In the genomic region with DNA sequence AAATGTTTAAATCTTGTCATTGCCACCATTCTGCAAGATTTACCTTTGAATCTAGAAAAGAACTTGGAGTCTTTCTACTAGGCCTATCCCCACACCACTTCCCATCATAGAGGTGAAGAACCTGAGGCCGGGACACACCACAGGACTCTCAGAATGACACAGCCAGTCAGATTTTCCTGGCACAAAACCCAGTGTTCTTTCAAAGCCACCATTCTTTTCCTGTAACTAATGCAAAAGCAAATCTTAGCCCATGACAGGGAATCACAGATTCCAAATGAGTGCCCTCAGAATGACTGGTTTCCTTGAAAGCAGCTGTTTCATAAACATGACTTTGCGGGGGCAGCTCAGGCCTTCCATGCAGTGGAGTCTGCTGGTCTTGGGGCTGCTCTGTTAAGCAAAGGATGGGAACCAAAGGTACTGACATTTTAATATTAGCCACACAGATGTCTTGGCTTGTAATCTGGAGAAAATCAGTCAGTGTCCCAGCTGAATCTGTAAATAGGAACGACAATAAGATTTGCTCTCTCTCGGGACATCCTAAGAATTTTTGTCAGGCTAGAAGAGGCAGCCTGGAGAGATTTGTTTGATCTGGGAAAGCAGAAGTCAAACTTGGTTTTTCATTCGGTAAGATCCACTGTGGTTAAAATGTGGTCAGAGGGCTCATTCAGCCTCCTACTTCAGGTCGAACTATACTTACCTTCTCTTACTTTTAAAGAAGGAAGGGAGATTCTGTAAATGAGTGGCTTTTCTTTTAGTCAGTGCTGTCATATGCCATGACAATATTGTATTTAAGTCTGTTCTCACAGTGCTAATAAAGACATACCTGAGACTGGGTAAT, we compare ENCODE assay signal across 8 cellular contexts.
A peak's percentile ranks its signal among the peaks of the same experiment; 100 is the strongest.
DNase-seq lines count a peak whose midpoint lies in the region; ATAC-seq, FAIRE-seq and TF ChIP-seq lines count a peak whose summit lies in the region.

No MANE protein-coding gene starts in this region.

- H3K4me3 Mint-ChIP-seq in T-helper 17 cell = no peak overlapping the region

- no peaks in the 10 kb centered on the region for H3K36me3 ChIP-seq in upper lobe of left lung
- no peaks in the 10 kb centered on the region for H3K36me3 ChIP-seq in small intestine (ENCODE audit: control insufficient read depth in 2 of 2, insufficient read depth in 2 of 2, low read length in 2 of 2)

- no peak for FAIRE-seq in small intestine (lab: Jason Lieb, UNC)

- peaks cover 12% of the 10 kb centered on the region for H3K27me3 Mint-ChIP-seq in T-helper 17 cell

- H3K4me1 Mint-ChIP-seq in T-helper 17 cell = peaks cover 3% of the 10 kb centered on the region

- no peaks in the 10 kb centered on the region for H3K27me3 ChIP-seq in upper lobe of left lung
- no peaks in the 10 kb centered on the region for H3K27me3 ChIP-seq in small intestine (ENCODE audit: control insufficient read depth in 2 of 2, insufficient read depth in 2 of 2, low read length in 2 of 2)

- TF ChIP-seq EP300 in upper lobe of left lung (IDR thresholded peaks at IDR 0.05) = no peak

- H3K4me3 ChIP-seq in upper lobe of left lung (no peak overlapping the region), small intestine (ENCODE audit: low read depth in 1 of 2, low read length in 2 of 2) (no peak overlapping the region)

- peak; percentile 79 for DNase-seq in RPMI7951 (ENCODE audit: low read depth)
- peak; percentile 28 for DNase-seq in midbrain (lab: John Stamatoyannopoulos, UW)
- DNase-seq in NCI-H1694 treated with DMSO at 0.1 percent for 48 hours (lab: John Stamatoyannopoulos, UW) = no peak
- no peak for DNase-seq in upper lobe of left lung
- no peak for DNase-seq in small intestine
- DNase-seq in T-helper 17 cell = no peak

- no peak overlapping the region for H3K27ac Mint-ChIP-seq in T-helper 17 cell

- TF ChIP-seq POLR2A in upper lobe of left lung (IDR thresholded peaks at IDR 0.05) = no peak

- WGBS in upper lobe of left lung, 2 donors = 65 to 74% methylated on average over 6 of the region's 6 CpGs
- WGBS in small intestine, 3 donors = 59 to 77% (median 69%) methylated on average over 6 of the region's 6 CpGs

- H3K4me1 ChIP-seq in upper lobe of left lung (peaks cover 0 to 5% (median 2%) of the 10 kb centered on the region in 4 donors), small intestine (ENCODE audit: control insufficient read depth in 2 of 2, insufficient read depth in 1 of 2, low read depth in 1 of 2, low read length in 1 of 2) (no peaks in the 10 kb centered on the region)

- ATAC-seq in GM18861 (IDR thresholded peaks at IDR 0.05; ENCODE audit: unreplicated experiment) = peak; percentile 78
- ATAC-seq in HG02571 (IDR thresholded peaks at IDR 0.05; ENCODE audit: unreplicated experiment) = peak; percentile 60
- no peak for ATAC-seq in upper lobe of left lung (ENCODE audit: low FRiP score in 2 of 2)
- no peak for ATAC-seq in T-helper 17 cell

- H3K36me3 Mint-ChIP-seq in T-helper 17 cell (ENCODE audit: low read depth) = no peaks in the 10 kb centered on the region

- TF ChIP-seq CTCF in upper lobe of left lung (IDR thresholded peaks at IDR 0.05) = no peak

- no peaks in the 10 kb centered on the region for H3K9me3 ChIP-seq in upper lobe of left lung
- H3K9me3 ChIP-seq in small intestine (ENCODE audit: control insufficient read depth, low read depth) = no peaks in the 10 kb centered on the region
- no peaks in the 10 kb centered on the region for H3K9me3 ChIP-seq in T-helper 17 cell (ENCODE audit: control insufficient read depth, low read length, poor library complexity, severe bottlenecking)

- H3K27ac ChIP-seq in upper lobe of left lung (no peak overlapping the region), small intestine (ENCODE audit: low read depth in 1 of 2, low read length in 1 of 2) (no peak overlapping the region)

Comparison
In these comparisons a context has a peak if more than half of its experiments do, and no peak if none do; other contexts are left out.
1. ATAC-seq: peak in GM18861 (single experiment) and HG02571 (single experiment); none in upper lobe of left lung (0 of 2) and T-helper 17 cell (single experiment).
2. DNase-seq: peak in RPMI7951 (single experiment) and midbrain (single experiment); none in NCI-H1694 treated with DMSO at 0.1 percent for 48 hours (single experiment), upper lobe of left lung (0 of 2), small intestine (single experiment) and T-helper 17 cell (0 of 3).